Comparison of ENCODE assay signal across 8 cellular contexts in genomic region chr6:32118782-32119628, GRCh38. TPM values are rescaled to one million over a fixed set of nuclear protein-coding genes. Genes with fewer than 3 reads are reported as not detected.
A peak's percentile ranks its signal among the peaks of the same experiment; 100 is the strongest.
DNase-seq lines count a peak whose midpoint lies in the region; ATAC-seq and TF ChIP-seq lines count a peak whose summit lies in the region.

No MANE protein-coding gene starts in this region.

- WGBS in right lobe of liver (ENCODE audit: insufficient coverage, low coverage, low lambda C conversion rate, missing lambda C conversion rate), result 16% methylated on average over 12 of the region's 17 CpGs

- H3K4me3 Mint-ChIP-seq in HFFc6, result no peak overlapping the region

- no peak for TF ChIP-seq POLR2A in right lobe of liver (IDR thresholded peaks at IDR 0.05)

- intact Hi-C loops in right lobe of liver (cut with DNase I), result loop anchor here (5.0 kb wide), 2 partner anchors 33 to 38 kb away; partner anchors contain the start of genes PPT2 (in 1 of the 2) and PRRT1 (in 1 of the 2)

- peak overlapping the region; percentile 59 for H3K27ac Mint-ChIP-seq in HFFc6

- peaks cover 2% of the 10 kb centered on the region; the same call in 1 of the 2 replicates for H3K27me3 Mint-ChIP-seq in HFFc6 (ENCODE audit: insufficient read depth)

- H3K9me3 Mint-ChIP-seq in HFFc6, result no peaks in the 10 kb centered on the region

- no peaks in the 10 kb centered on the region for H3K27me3 ChIP-seq in right lobe of liver

- peak; percentile 91 to 96 (median 92) for ATAC-seq in right lobe of liver
- no peak for ATAC-seq in GM21786 (IDR thresholded peaks at IDR 0.05; ENCODE audit: unreplicated experiment)

- DNase-seq in Ammon's horn (ENCODE audit: low spot score), result peak; percentile 94
- peak; percentile 87 for DNase-seq in HFFc6
- DNase-seq in NCI-H774 (lab: John Stamatoyannopoulos, UW), result peak; percentile 63
- peak; percentile 72 to 78 for DNase-seq in activated CD4-positive, alpha-beta T cell treated with anti-CD3 and anti-CD28 coated beads, Interleukin-2, amount 50 U/mL, for 48 hours
- peak; percentile 82 for DNase-seq in dedifferentiated amniotic fluid mesenchymal stem cell (ENCODE audit: extremely low spot score)
- peak; percentile 85 to 89 (median 87) for DNase-seq in right lobe of liver
- DNase-seq in stimulated activated CD4-positive, alpha-beta T cell treated with anti-CD3 and anti-CD28 coated beads, Interleukin-2, amount 100 ng/mL, for 4 hours (ENCODE audit: low read depth), result peak; percentile 44

- peaks cover 37% of the 10 kb centered on the region for H3K4me1 Mint-ChIP-seq in HFFc6 (ENCODE audit: low read depth)

- H3K4me3 ChIP-seq in right lobe of liver, result peak overlapping the region in 2 of 3 donors; percentile 9 to 28

- peaks cover 0 to 11% (median 5%) of the 10 kb centered on the region in 4 donors for H3K4me1 ChIP-seq in right lobe of liver

- peaks cover 11% of the 10 kb centered on the region for H3K36me3 Mint-ChIP-seq in HFFc6 (ENCODE audit: low read depth)

- TF ChIP-seq CTCF in HFFc6 (IDR thresholded peaks at IDR 0.05) (peak; percentile 91), right lobe of liver (IDR thresholded peaks at IDR 0.05) (peak; percentile 86 to 97 (median 94))

- peaks cover 2 to 62% (median 32%) of the 10 kb centered on the region in 4 donors for H3K36me3 ChIP-seq in right lobe of liver

- H3K27ac ChIP-seq in right lobe of liver, result peak overlapping the region in 2 of 3 donors; percentile 2 to 54

- H3K9me3 ChIP-seq in right lobe of liver, result no peaks in the 10 kb centered on the region

RNA-seq across cellular contexts. Expression of gene ATF6B, which starts 9.0 kb away (rescaled TPM):
- 10 to 100 TPM; 80.0 to 96.2 (median 88.7) TPM for total RNA-seq in HFFc6 (2021; fragmentation: NEBNext Ultra II Directional; extraction: Animal tissue kit (Norgen Biotek cat#: 25700))
- total RNA-seq in right lobe of liver, result 10 to 100 TPM; 15.2 to 35.5 (median 33.2) TPM

RNA-seq across cellular contexts. Expression of gene TNXB, which starts 9.9 kb away (rescaled TPM):
- 1 to 10 TPM in 1 of 6 experiments, under 1 TPM in 5; 0.28 to 1.4 (median 0.83) TPM for total RNA-seq in HFFc6 (2021; fragmentation: NEBNext Ultra II Directional; extraction: Animal tissue kit (Norgen Biotek cat#: 25700))
- total RNA-seq in right lobe of liver, result 10 to 100 TPM in 3 of 6 experiments, 1 to 10 TPM in 3; 7.2 to 28.3 (median 10.3) TPM

RNA-seq across cellular contexts. Expression of gene FKBPL, which starts 11.1 kb away (rescaled TPM):
- 1 to 10 TPM; 4.3 to 6.0 (median 4.9) TPM for total RNA-seq in HFFc6 (2021; fragmentation: NEBNext Ultra II Directional; extraction: Animal tissue kit (Norgen Biotek cat#: 25700))
- 1 to 10 TPM; 1.5 to 2.7 (median 2.2) TPM for total RNA-seq in right lobe of liver

RNA-seq across cellular contexts. Expression of gene PRRT1, which starts 32.7 kb away (rescaled TPM):
- 1 to 10 TPM; 2.6 to 5.8 (median 5.1) TPM for total RNA-seq in HFFc6 (2021; fragmentation: NEBNext Ultra II Directional; extraction: Animal tissue kit (Norgen Biotek cat#: 25700))
- under 1 TPM in 4 of 6 experiments, not detected in 2; 0.13 to 0.29 (median 0.24) TPM for total RNA-seq in right lobe of liver

RNA-seq across cellular contexts. Expression of gene PPT2, which starts 34.9 kb away (rescaled TPM):
- total RNA-seq in HFFc6 (2021; fragmentation: NEBNext Ultra II Directional; extraction: Animal tissue kit (Norgen Biotek cat#: 25700)), result 10 to 100 TPM; 15.9 to 21.7 (median 18.6) TPM
- 10 to 100 TPM in 2 of 6 experiments, 1 to 10 TPM in 4; 6.4 to 16.0 (median 8.9) TPM for total RNA-seq in right lobe of liver

Comparison
In these comparisons a context has a peak if more than half of its experiments do, and no peak if none do; other contexts are left out.
1. DNase-seq: peak in every context shown above with its lines; median percentile 94 in Ammon's horn; 87 in HFFc6; 87 in right lobe of liver; 82 in dedifferentiated amniotic fluid mesenchymal stem cell; 75 in activated CD4-positive, alpha-beta T cell treated with anti-CD3 and anti-CD28 coated beads, Interleukin-2, amount 50 U/mL, for 48 hours; 63 in NCI-H774; 44 in stimulated activated CD4-positive, alpha-beta T cell treated with anti-CD3 and anti-CD28 coated beads, Interleukin-2, amount 100 ng/mL, for 4 hours.